Comparison of ENCODE assay signal across 8 cellular contexts in genomic region chr19:11987405-11988231, GRCh38. TPM values are rescaled to one million over a fixed set of nuclear protein-coding genes. Genes with fewer than 3 reads are reported as not detected.
A peak's percentile ranks its signal among the peaks of the same experiment; 100 is the strongest.
DNase-seq lines count a peak whose midpoint lies in the region; ATAC-seq and TF ChIP-seq lines count a peak whose summit lies in the region.

No MANE protein-coding gene starts in this region.

- H3K36me3 ChIP-seq in HAP-1 (replicated peaks) (no peaks in the 10 kb centered on the region), SU-DHL-6 (ENCODE audit: low read length) (no peaks in the 10 kb centered on the region), heart right ventricle (peaks cover 0 to 6% (median 0%) of the 10 kb centered on the region in 9 donors)

- H2AFZ ChIP-seq in SU-DHL-6 (ENCODE audit: low read depth, low read length, severe bottlenecking): peak overlapping the region; percentile 84

- no peaks in the 10 kb centered on the region for H3K27me3 Mint-ChIP-seq in type B pancreatic cell

- H3K4me1 Mint-ChIP-seq in type B pancreatic cell (ENCODE audit: unreplicated experiment): peaks cover 11% of the 10 kb centered on the region

- peaks cover 3% of the 10 kb centered on the region; the same call in 1 of the 2 replicates for H3K9me3 ChIP-seq in HAP-1
- no peaks in the 10 kb centered on the region for H3K9me3 ChIP-seq in SU-DHL-6 (ENCODE audit: insufficient read depth, low read length)
- H3K9me3 ChIP-seq in heart right ventricle: peaks cover 0 to 13% (median 0%) of the 10 kb centered on the region in 11 donors

- 0 to 1% methylated on average over 52 of the region's 52 CpGs for WGBS in heart right ventricle, 2 donors

- peaks cover 6% of the 10 kb centered on the region; the same call in 1 of the 2 replicates for H4K20me1 ChIP-seq in SU-DHL-6 (ENCODE audit: low read depth, low read length)

- H3K4me1 ChIP-seq in HAP-1 (no peaks in the 10 kb centered on the region), heart right ventricle (peaks cover 0 to 12% (median 0%) of the 10 kb centered on the region in 9 donors)

- peak overlapping the region; percentile 100 for H3K4me3 Mint-ChIP-seq in type B pancreatic cell

- H3K4me3 ChIP-seq in HAP-1: peak overlapping the region; percentile 42
- H3K4me3 ChIP-seq in SU-DHL-6 (ENCODE audit: insufficient read depth, low read length, poor library complexity, severe bottlenecking): peak overlapping the region; percentile 97
- peak overlapping the region; percentile 72 to 98 (median 84) for H3K4me3 ChIP-seq in heart right ventricle

- H3K4me2 ChIP-seq in SU-DHL-6 (ENCODE audit: low read depth, low read length, poor library complexity, severe bottlenecking): peak overlapping the region; percentile 75

- H3K9me2 ChIP-seq in SU-DHL-6 (replicated peaks; ENCODE audit: insufficient read depth, low read length): no peaks in the 10 kb centered on the region

- ATAC-seq in heart right ventricle: peak; percentile 98 to 100 (median 100)

- H3K9ac ChIP-seq in SU-DHL-6 (ENCODE audit: low read length): peak overlapping the region; percentile 83

- DNase-seq in EL (peak; percentile 96), HAP-1 (ENCODE audit: low spot score in 2 of 2) (peak; percentile 70 to 89), NCI-H1048 (lab: John Stamatoyannopoulos, UW) (peak; percentile 90), heart right ventricle (peak; percentile 96), posterior cingulate gyrus (peak; percentile 83 to 99 (median 92)), type B pancreatic cell (ENCODE audit: extremely low spot score, unreplicated experiment) (peak; percentile 95)
- peak; percentile 94 for DNase-seq in activated naive CD8-positive, alpha-beta T cell treated with anti-CD3 and anti-CD28 coated beads, Interleukin-2, amount 50 U/mL, for 16 hours (ENCODE audit: low read depth, low spot score)

- H3K36me3 Mint-ChIP-seq in type B pancreatic cell: peaks cover 14% of the 10 kb centered on the region

- intact Hi-C loops in heart right ventricle (cut with DNase I) (loop anchor here in 9 of 10 donors (1.0 to 5.0 kb wide), 14 partner anchors 23 to 191 kb away; partner anchors contain the start of genes ZNF491 (in 6 of the 9), ZNF20 (in 4 of the 9), ZNF763 (in 3 of the 9) and ZNF700 (in 2 of the 9)), posterior cingulate gyrus (cut with DNase I) (loop anchor here (1.0 to 2.0 kb wide), 2 partner anchors 63 to 191 kb away; no protein-coding TSS in a partner anchor)

- peaks cover 45% of the 10 kb centered on the region for H3K79me2 ChIP-seq in SU-DHL-6 (ENCODE audit: insufficient read depth, low read length)

- peak overlapping the region; percentile 98 for H3K27ac Mint-ChIP-seq in type B pancreatic cell

- no peaks in the 10 kb centered on the region for H3K27me3 ChIP-seq in HAP-1 (ENCODE audit: low read depth)
- H3K27me3 ChIP-seq in SU-DHL-6 (ENCODE audit: low read length): no peaks in the 10 kb centered on the region
- no peaks in the 10 kb centered on the region for H3K27me3 ChIP-seq in heart right ventricle

- in situ Hi-C loops in HAP-1 (cut with MboI; ENCODE audit: low sequenced_read_pairs): no loop called here

- H3F3A ChIP-seq in SU-DHL-6 (ENCODE audit: insufficient read depth): peaks cover 5% of the 10 kb centered on the region

- H3K27ac ChIP-seq in SU-DHL-6 (ENCODE audit: low read depth, low read length): peak overlapping the region; percentile 80
- peak overlapping the region; percentile 12 to 90 (median 87) for H3K27ac ChIP-seq in heart right ventricle

- TF ChIP-seq CTCF in SU-DHL-6 (IDR thresholded peaks at IDR 0.05; ENCODE audit: insufficient read depth, low read length, poor library complexity, severe bottlenecking): no peak
- TF ChIP-seq CTCF in heart right ventricle (IDR thresholded peaks at IDR 0.05): peak in 1 of 9 donors; percentile 8
- TF ChIP-seq CTCF in type B pancreatic cell (conservative IDR thresholded peaks at IDR 0.05): no peak

- no peaks in the 10 kb centered on the region for H3K9me3 Mint-ChIP-seq in type B pancreatic cell

RNA-seq across cellular contexts. Expression of gene ZNF763, which starts 22.8 kb away (rescaled TPM):
- total RNA-seq in heart right ventricle (1 to 10 TPM; 1.7 to 7.1 (median 4.8) TPM), type B pancreatic cell (ENCODE audit: low replicate concordance) (4.8 and 5.0 TPM in 2 replicates)
- 10 to 100 TPM in 1 of 2 donors, under 1 TPM in 1; 0.87 to 11.0 TPM for polyA plus RNA-seq in heart right ventricle

RNA-seq across cellular contexts. Expression of gene ZNF433, which starts 47.9 kb away (rescaled TPM):
- total RNA-seq in heart right ventricle: 1 to 10 TPM; 2.9 to 6.6 (median 4.1) TPM
- polyA plus RNA-seq in heart right ventricle: 1 to 10 TPM; 2.4 to 9.3 TPM
- 8.9 and 11.9 TPM in 2 replicates for total RNA-seq in type B pancreatic cell (ENCODE audit: low replicate concordance)

Comparison
In these comparisons a context has a peak if more than half of its experiments do, and no peak if none do; other contexts are left out.
1. Peak in every context shown above with its lines: DNase-seq, ATAC-seq, H3K4me3 ChIP-seq and H3K27ac ChIP-seq.
2. H3K4me3 ChIP-seq: peak in every context shown above with its lines; median percentile 97 in SU-DHL-6; 84 in heart right ventricle; 42 in HAP-1.